ENCODE assay signal across 15 cellular contexts in genomic region chr1:150106331-150106730, GRCh38. TPM values are rescaled to one million over a fixed set of nuclear protein-coding genes. Genes with fewer than 3 reads are reported as not detected.
DNase-seq lines count a peak whose midpoint lies in the region; ATAC-seq and TF ChIP-seq lines count a peak whose summit lies in the region.
"Had no signal": no experiment of that assay in that cellular context is flagged by ENCODE, and none has a peak within 500 bp of the region (broad histone marks: within the 10 kb centered on the region; RNA-seq: fewer than 3 reads in every experiment).

No MANE protein-coding gene starts in this region.

- WGBS in H9 (ENCODE audit: extremely low coverage, insufficient read length, low lambda C conversion rate), result no CpG with 5 or more reads among the region's 7 CpGs

- H3T11ph ChIP-seq in H9 (ENCODE audit: low read length), result no peak overlapping the region

- intact Hi-C loops in CD4-positive, alpha-beta memory T cell (cut with micrococcal nuclease), result loop anchor here (1.0 to 5.0 kb wide), 3 partner anchors 14 to 45 kb away; no protein-coding TSS in a partner anchor

- no peak overlapping the region for H2AFZ ChIP-seq in H9 (ENCODE audit: low read length)

- no peaks in the 10 kb centered on the region for H3K36me3 ChIP-seq in CD4-positive, alpha-beta memory T cell (ENCODE audit: insufficient read depth, low read length)

- no peaks in the 10 kb centered on the region for H4K20me1 ChIP-seq in H9 (ENCODE audit: control insufficient read depth, insufficient read depth, insufficient read length)
- H4K20me1 ChIP-seq: BLaER1 had no signal

- no peaks in the 10 kb centered on the region for H3K27me3 ChIP-seq in CD4-positive, alpha-beta memory T cell (ENCODE audit: insufficient read depth, low read length)
- no peaks in the 10 kb centered on the region for H3K27me3 ChIP-seq in H9 (ENCODE audit: insufficient read depth, low read length)
- H3K27me3 ChIP-seq: BLaER1 had no signal

- H2BK5ac ChIP-seq in H9 (ENCODE audit: insufficient read length, low read length), result no peak overlapping the region

- peaks cover 0 to 10% of the 10 kb centered on the region in 2 donors for H3K36me3 Mint-ChIP-seq in CD4-positive, alpha-beta memory T cell
- H3K36me3 Mint-ChIP-seq in activated CD8-positive, alpha-beta T cell treated with anti-CD3 and anti-CD28 coated beads, Interleukin-2, amount 10 ng/mL, durations not matched to agents 7 days and 5 days (ENCODE audit: low read depth), result peaks cover 56% of the 10 kb centered on the region
- H3K36me3 Mint-ChIP-seq in immature natural killer cell, result peaks cover 3 to 18% (median 14%) of the 10 kb centered on the region in 3 donors
- H3K36me3 Mint-ChIP-seq in H9 (ENCODE audit: insufficient read depth in 1 of 3, low read depth in 3 of 3), result peaks cover 0 to 11% (median 6%) of the 10 kb centered on the region in 3 experiments; a peak in 4 of 7 replicates
- H3K36me3 Mint-ChIP-seq in nephron progenitor cell (ENCODE audit: low read depth), result peaks cover 56% of the 10 kb centered on the region
- H3K36me3 Mint-ChIP-seq: WTC11 had no signal

- no peak for TF ChIP-seq CTCF in H9 (conservative IDR thresholded peaks at IDR 0.05)
- no peak for TF ChIP-seq CTCF in nephron progenitor cell (IDR thresholded peaks at IDR 0.05)

- H3K9ac ChIP-seq in H9 (ENCODE audit: extremely low read depth, insufficient read length, low read length), result no peak overlapping the region
- H3K9ac ChIP-seq: BLaER1 had no signal

- H3K27me3 Mint-ChIP-seq in CD4-positive, alpha-beta memory T cell, result no peaks in the 10 kb centered on the region
- H3K27me3 Mint-ChIP-seq in activated CD8-positive, alpha-beta T cell treated with anti-CD3 and anti-CD28 coated beads, Interleukin-2, amount 10 ng/mL, durations not matched to agents 7 days and 5 days (ENCODE audit: low read depth), result no peaks in the 10 kb centered on the region
- peaks cover 0 to 2% (median 0%) of the 10 kb centered on the region in 3 donors for H3K27me3 Mint-ChIP-seq in immature natural killer cell (ENCODE audit: low read depth in 3 of 3)
- H3K27me3 Mint-ChIP-seq in H9 (ENCODE audit: low read depth), result no peaks in the 10 kb centered on the region
- peaks cover 3% of the 10 kb centered on the region for H3K27me3 Mint-ChIP-seq in nephron progenitor cell (ENCODE audit: low read depth, poor library complexity)
- H3K27me3 Mint-ChIP-seq: stimulated activated memory B cell treated with anti-CD40 and anti-IgM and Interleukin-4, amounts not matched to agents 10 μg/mL and 1 μg/mL and 100 μg/mL, for 72 hours had no signal

- peak overlapping the region; percentile 92 to 98 (median 94) for H3K27ac Mint-ChIP-seq in CD4-positive, alpha-beta memory T cell
- peak overlapping the region; percentile 95 for H3K27ac Mint-ChIP-seq in activated CD8-positive, alpha-beta T cell treated with anti-CD3 and anti-CD28 coated beads, Interleukin-2, amount 10 ng/mL, durations not matched to agents 7 days and 5 days
- H3K27ac Mint-ChIP-seq in immature natural killer cell (peak overlapping the region in 4 of 6 donors; percentile 26 to 80 (median 50)), H9 (no peak overlapping the region), nephron progenitor cell (no peak overlapping the region)
- H3K27ac Mint-ChIP-seq: nephron; stimulated activated memory B cell treated with anti-CD40 and anti-IgM and Interleukin-4, amounts not matched to agents 10 μg/mL and 1 μg/mL and 100 μg/mL, for 72 hours; WTC11 had no signal

- DNase-seq in CD4-positive, alpha-beta memory T cell, result peak; percentile 58 to 72 (median 66)
- DNase-seq in Jurkat, Clone E6-1 (ENCODE audit: low read depth, low spot score), result peak; percentile 63
- peak; percentile 52 for DNase-seq in activated CD8-positive, alpha-beta T cell treated with anti-CD3 and anti-CD28 coated beads, Interleukin-2, amount 10 ng/mL, durations not matched to agents 7 days and 5 days
- DNase-seq in immature natural killer cell, result no peak
- DNase-seq in H9, result no peak
- DNase-seq in A172 (ENCODE audit: low spot score), result no peak
- DNase-seq in nephron progenitor cell, result no peak
- DNase-seq: NCI-H1048; stimulated activated CD4-positive, alpha-beta T cell treated with anti-CD3 and anti-CD28 coated beads, Interleukin-4, amount 100 ng/mL, for 1 hour had no signal

- peak overlapping the region; percentile 25 for H3K27ac ChIP-seq in CD4-positive, alpha-beta memory T cell (ENCODE audit: low read depth, low read length)
- H3K27ac ChIP-seq in H9 (ENCODE audit: insufficient read length, low read depth, low read length), result no peak overlapping the region
- H3K27ac ChIP-seq: BLaER1 had no signal

- no peak overlapping the region for H3K18ac ChIP-seq in H9 (ENCODE audit: insufficient read length, low read depth, low read length)

- no peak overlapping the region for H2BK12ac ChIP-seq in H9 (ENCODE audit: insufficient read length, low read depth, low read length)

- no peak overlapping the region for H3K56ac ChIP-seq in H9 (ENCODE audit: insufficient read length, low read depth, low read length)

- H3K9me3 ChIP-seq in CD4-positive, alpha-beta memory T cell (ENCODE audit: control insufficient read depth in 1 of 2, low read length in 2 of 2), result no peaks in the 10 kb centered on the region
- H3K9me3 ChIP-seq in H9 (ENCODE audit: control insufficient read depth, low read depth, low read length), result no peaks in the 10 kb centered on the region
- H3K9me3 ChIP-seq: BLaER1 had no signal

- no peak overlapping the region for H3K14ac ChIP-seq in H9 (ENCODE audit: insufficient read depth, low read length)

- no peak overlapping the region for H2BK20ac ChIP-seq in H9 (ENCODE audit: low read depth, low read length, poor library complexity, severe bottlenecking)

- no peaks in the 10 kb centered on the region for H3K79me1 ChIP-seq in H9 (ENCODE audit: insufficient read depth, low read depth, low read length, poor library complexity, severe bottlenecking)

- no peaks in the 10 kb centered on the region for H3K79me2 ChIP-seq in H9 (ENCODE audit: insufficient read depth, low read length)

- H3K4me1 ChIP-seq in CD4-positive, alpha-beta memory T cell (ENCODE audit: insufficient read depth, low read length), result peaks cover 83% of the 10 kb centered on the region
- H3K4me1 ChIP-seq in H9 (ENCODE audit: insufficient read depth, low read length), result no peaks in the 10 kb centered on the region

- H3K4me3 ChIP-seq in CD4-positive, alpha-beta memory T cell (ENCODE audit: low read length in 2 of 2), result no peak overlapping the region
- no peak overlapping the region for H3K4me3 ChIP-seq in Jurkat, Clone E6-1 (ENCODE audit: low read length)
- H3K4me3 ChIP-seq: BLaER1 had no signal

- H3K4me2 ChIP-seq in H9 (ENCODE audit: insufficient read depth, insufficient read length, low read length), result no peak overlapping the region
- H3K4me2 ChIP-seq: BLaER1 had no signal

- H4K91ac ChIP-seq in H9 (ENCODE audit: insufficient read length, low read depth, low read length), result no peak overlapping the region

- H3K4ac ChIP-seq in H9 (ENCODE audit: low read depth, low read length), result no peak overlapping the region

- no peak overlapping the region for H2BK15ac ChIP-seq in H9 (ENCODE audit: low read depth, low read length)

- H2BK120ac ChIP-seq in H9 (ENCODE audit: low read depth, low read length, poor library complexity, severe bottlenecking), result no peak overlapping the region

- H3K4me3 Mint-ChIP-seq in CD4-positive, alpha-beta memory T cell, result peak overlapping the region; percentile 71 to 90 (median 86)
- H3K4me3 Mint-ChIP-seq in activated CD8-positive, alpha-beta T cell treated with anti-CD3 and anti-CD28 coated beads, Interleukin-2, amount 10 ng/mL, durations not matched to agents 7 days and 5 days, result peak overlapping the region; percentile 69
- H3K4me3 Mint-ChIP-seq in immature natural killer cell (no peak overlapping the region), H9 (no peak overlapping the region; a peak in 1 of 5 replicates), nephron progenitor cell (no peak overlapping the region)
- H3K4me3 Mint-ChIP-seq: nephron; stimulated activated memory B cell treated with anti-CD40 and anti-IgM and Interleukin-4, amounts not matched to agents 10 μg/mL and 1 μg/mL and 100 μg/mL, for 72 hours; WTC11 had no signal

- ATAC-seq in activated CD8-positive, alpha-beta T cell treated with anti-CD3 and anti-CD28 coated beads, Interleukin-2, amount 10 ng/mL, durations not matched to agents 7 days and 5 days, result peak; percentile 74
- ATAC-seq in GM19351 (IDR thresholded peaks at IDR 0.05; ENCODE audit: unreplicated experiment), result no peak
- ATAC-seq: left lobe of liver; stimulated activated memory B cell treated with anti-CD40 and anti-IgM and Interleukin-4, amounts not matched to agents 10 μg/mL and 1 μg/mL and 100 μg/mL, for 72 hours; WTC11 had no signal

- no peak overlapping the region for H4K8ac ChIP-seq in H9 (replicated peaks; ENCODE audit: insufficient read length, low read depth, low read length)

- no peaks in the 10 kb centered on the region for H3K23me2 ChIP-seq in H9 (ENCODE audit: insufficient read length, low read depth, low read length, poor library complexity, severe bottlenecking)

- H3K4me1 Mint-ChIP-seq in CD4-positive, alpha-beta memory T cell, result peaks cover 64 to 92% (median 74%) of the 10 kb centered on the region in 4 donors
- peaks cover 79% of the 10 kb centered on the region for H3K4me1 Mint-ChIP-seq in activated CD8-positive, alpha-beta T cell treated with anti-CD3 and anti-CD28 coated beads, Interleukin-2, amount 10 ng/mL, durations not matched to agents 7 days and 5 days (ENCODE audit: low read depth)
- H3K4me1 Mint-ChIP-seq in immature natural killer cell (peaks cover 45 to 56% of the 10 kb centered on the region in 2 donors), H9 (peaks cover 5% of the 10 kb centered on the region in 2 experiments; a peak in 2 of 4 replicates), nephron progenitor cell (no peaks in the 10 kb centered on the region)
- H3K4me1 Mint-ChIP-seq: nephron had no signal

- H2AK5ac ChIP-seq in H9 (ENCODE audit: insufficient read length, low read length), result no peak overlapping the region

- POLR2A ChIA-PET in CD4-positive, alpha-beta memory T cell (lab: Charles Lee; ENCODE audit: partially characterized antibody), result interaction anchor here (0.6 to 5.8 kb wide), 8 partner anchors 9 to 57 kb away, joined by 3 to 179 read pairs (median 4); partner anchors contain the start of gene PLEKHO1
- POLR2A ChIA-PET in activated CD8-positive, alpha-beta T cell treated with anti-CD3 and anti-CD28 coated beads, Interleukin-2, amount 10 ng/mL, durations not matched to agents 7 days and 5 days (lab: Charles Lee), result interaction anchor here (0.6 to 1.0 kb wide), 2 partner anchors 44 to 184 kb away, joined by 3 to 4 read pairs; partner anchors contain the start of gene PLEKHO1

- CTCF ChIA-PET in CD4-positive, alpha-beta memory T cell (lab: Charles Lee; ENCODE audit: partially characterized antibody), result interaction anchor here (1.0 to 1.5 kb wide), 3 partner anchors 33 to 81 kb away, joined by 3 to 5 read pairs (median 4); no protein-coding TSS in a partner anchor
- CTCF ChIA-PET in activated CD8-positive, alpha-beta T cell treated with anti-CD3 and anti-CD28 coated beads, Interleukin-2, amount 10 ng/mL, durations not matched to agents 7 days and 5 days (lab: Charles Lee), result interaction anchor here (1.4 kb wide), 1 partner anchor 81 kb away, joined by 4 read pairs; no protein-coding TSS in a partner anchor

- H4K5ac ChIP-seq in H9 (ENCODE audit: insufficient read length, low read depth, low read length), result no peak overlapping the region

- H3K9me3 Mint-ChIP-seq in CD4-positive, alpha-beta memory T cell, result peaks cover 0 to 8% (median 0%) of the 10 kb centered on the region in 8 donors
- no peaks in the 10 kb centered on the region for H3K9me3 Mint-ChIP-seq in activated CD8-positive, alpha-beta T cell treated with anti-CD3 and anti-CD28 coated beads, Interleukin-2, amount 10 ng/mL, durations not matched to agents 7 days and 5 days (ENCODE audit: insufficient read depth)
- H3K9me3 Mint-ChIP-seq in immature natural killer cell (no peaks in the 10 kb centered on the region), H9 (no peaks in the 10 kb centered on the region), nephron progenitor cell (peaks cover 27% of the 10 kb centered on the region)
- H3K9me3 Mint-ChIP-seq: stimulated activated memory B cell treated with anti-CD40 and anti-IgM and Interleukin-4, amounts not matched to agents 10 μg/mL and 1 μg/mL and 100 μg/mL, for 72 hours had no signal

- H3K23ac ChIP-seq in H9 (ENCODE audit: insufficient read length, low read depth, low read length), result no peak overlapping the region

RNA-seq across cellular contexts. Expression of gene VPS45, which starts 38.8 kb away (rescaled TPM):
- 10 to 100 TPM; 32.1 to 38.5 TPM for total RNA-seq in CD4-positive, alpha-beta memory T cell
- 10 to 100 TPM; 25.1 to 36.7 TPM for polyA plus RNA-seq in CD4-positive, alpha-beta memory T cell
- polyA plus RNA-seq in Jurkat, Clone E6-1 (2012; ENCODE audit: insufficient read depth, insufficient read length), result 45.3 TPM
- total RNA-seq in activated CD8-positive, alpha-beta T cell treated with anti-CD3 and anti-CD28 coated beads, Interleukin-2, amount 10 ng/mL, durations not matched to agents 7 days and 5 days, result 10 to 100 TPM; 36.1 to 40.0 TPM
- 10 to 100 TPM; 30.5 to 39.9 (median 35.1) TPM for polyA plus RNA-seq in immature natural killer cell
- 31.8 and 31.9 TPM in 2 replicates for total RNA-seq in H9 (2021)
- total RNA-seq in A172 (2014; rRNA removed; shearing (Covaris generic)), result 57.5 and 72.8 TPM in 2 replicates

RNA-seq across cellular contexts. Expression of gene PLEKHO1, which starts 43.4 kb away (rescaled TPM):
- total RNA-seq in CD4-positive, alpha-beta memory T cell, result 100 to 1,000 TPM; 154 TPM
- 10 to 100 TPM; 40.5 to 43.5 TPM for polyA plus RNA-seq in CD4-positive, alpha-beta memory T cell
- 73.8 TPM for polyA plus RNA-seq in Jurkat, Clone E6-1 (2012; ENCODE audit: insufficient read depth, insufficient read length)
- 100 to 1,000 TPM; 138 to 154 TPM for total RNA-seq in activated CD8-positive, alpha-beta T cell treated with anti-CD3 and anti-CD28 coated beads, Interleukin-2, amount 10 ng/mL, durations not matched to agents 7 days and 5 days
- 10 to 100 TPM; 20.6 to 32.5 (median 22.2) TPM for polyA plus RNA-seq in immature natural killer cell
- 47.6 and 48.1 TPM in 2 replicates for total RNA-seq in H9 (2021)
- total RNA-seq in A172 (2014; rRNA removed; shearing (Covaris generic)), result 69.1 and 82.9 TPM in 2 replicates

Comparison
In these comparisons a context has a peak if more than half of its experiments do, and no peak if none do; other contexts are left out.
1. DNase-seq: peak in CD4-positive, alpha-beta memory T cell (5 of 5), Jurkat, Clone E6-1 (single experiment) and activated CD8-positive, alpha-beta T cell treated with anti-CD3 and anti-CD28 coated beads, Interleukin-2, amount 10 ng/mL, durations not matched to agents 7 days and 5 days (single experiment); none in immature natural killer cell (0 of 3), H9 (single experiment), A172 (single experiment) and nephron progenitor cell (single experiment).
2. H3K27ac Mint-ChIP-seq: peak in CD4-positive, alpha-beta memory T cell (7 of 7), activated CD8-positive, alpha-beta T cell treated with anti-CD3 and anti-CD28 coated beads, Interleukin-2, amount 10 ng/mL, durations not matched to agents 7 days and 5 days (single experiment) and immature natural killer cell (4 of 6); none in H9 (0 of 3) and nephron progenitor cell (single experiment).
3. H3K4me3 Mint-ChIP-seq: peak in CD4-positive, alpha-beta memory T cell (8 of 8) and activated CD8-positive, alpha-beta T cell treated with anti-CD3 and anti-CD28 coated beads, Interleukin-2, amount 10 ng/mL, durations not matched to agents 7 days and 5 days (single experiment); none in immature natural killer cell (0 of 5), H9 (0 of 2) and nephron progenitor cell (single experiment).